In the genomic region with DNA sequence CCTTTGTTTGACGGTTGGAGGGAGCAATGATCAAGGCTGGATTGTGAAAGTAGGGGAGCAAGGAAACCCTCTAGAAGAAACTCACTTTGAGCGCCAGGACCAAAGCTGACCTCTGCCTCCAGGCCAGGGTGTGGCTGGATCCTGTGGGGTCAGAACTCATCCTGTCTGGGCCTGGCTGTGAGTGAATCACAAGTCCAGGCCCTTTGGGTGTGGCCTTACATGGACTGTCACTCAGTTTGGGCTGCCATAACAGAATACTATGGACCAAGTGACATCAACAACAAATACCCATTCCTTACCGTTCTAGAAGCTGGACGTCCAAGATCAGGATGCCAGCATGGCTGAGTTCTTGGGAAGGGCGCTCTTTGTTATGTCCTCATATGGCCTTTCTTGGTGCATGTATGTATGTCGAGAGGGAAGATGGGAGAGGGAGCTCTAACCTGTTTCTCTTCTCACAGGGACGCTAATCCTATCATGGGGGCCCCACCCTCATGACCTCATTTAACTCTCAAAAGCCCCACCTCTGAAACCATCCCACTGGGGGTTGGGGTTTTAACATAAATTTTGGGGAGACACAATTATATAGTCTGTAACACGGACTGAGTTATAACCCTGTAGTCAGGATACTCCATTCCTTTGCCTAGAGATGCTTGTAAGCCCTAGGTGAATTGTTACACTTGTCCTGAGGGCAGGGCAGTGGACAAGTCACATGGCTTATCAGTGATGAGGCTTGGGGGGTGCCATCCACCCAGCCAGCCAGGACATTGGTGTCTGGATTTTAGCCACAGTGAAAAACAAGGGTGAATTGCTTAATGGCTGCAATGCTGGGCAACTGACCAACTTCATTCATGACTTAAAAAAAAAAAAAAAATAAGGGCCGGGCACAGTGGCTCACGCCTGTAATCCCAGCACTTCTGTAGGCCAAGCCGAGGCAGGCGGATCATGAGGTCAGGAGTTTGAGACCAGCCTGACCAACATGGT, we compare ENCODE assay signal across 17 cellular contexts.
DNase-seq lines count a peak whose midpoint lies in the region; ATAC-seq lines count a peak whose summit lies in the region.
"Had no signal": no experiment of that assay in that cellular context is flagged by ENCODE, and none has a peak within 500 bp of the region (broad histone marks: within the 10 kb centered on the region; RNA-seq: fewer than 3 reads in every experiment).

No MANE protein-coding gene starts in this region.

- peak; percentile 37 for DNase-seq in RPMI7951 (ENCODE audit: low read depth)
- DNase-seq in left colon = no peak
- no peak for DNase-seq in sciatic nerve (ENCODE audit: low spot score)
- no peak for DNase-seq in SIG-M5 (lab: John Stamatoyannopoulos, UW)
- DNase-seq: AML-193, GM23248, MG63, NCI-H1092 treated with DMSO at 0.1 percent for 48 hours, NCI-H2081 treated with DMSO at 0.1 percent for 48 hours, NCI-H510A, NCI-H774, PC-9 had no signal

- peak; percentile 50 for ATAC-seq in esophagus mucosa
- peak; percentile 42 for ATAC-seq in left colon
- ATAC-seq in sciatic nerve = peak; percentile 46
- ATAC-seq in HG03354 (IDR thresholded peaks at IDR 0.05; ENCODE audit: poor library complexity, severe bottlenecking, unreplicated experiment) = no peak
- no peak for ATAC-seq in GM19328 (IDR thresholded peaks at IDR 0.05; ENCODE audit: unreplicated experiment)
- ATAC-seq in HG03442 (IDR thresholded peaks at IDR 0.05; ENCODE audit: unreplicated experiment) = no peak
- ATAC-seq: HCT116 had no signal

- intact Hi-C loops in left colon (cut with DNase I, micrococcal nuclease) = no loop called here
- intact Hi-C loops in sciatic nerve (cut with DNase I) = no loop called here

Comparison
In these comparisons a context has a peak if more than half of its experiments do, and no peak if none do; other contexts are left out.
1. ATAC-seq: peak in esophagus mucosa (single experiment), left colon (single experiment) and sciatic nerve (single experiment); none in HG03354 (single experiment), GM19328 (single experiment) and HG03442 (single experiment).